Comparison of ENCODE assay signal across 1 cellular context in the genomic region with DNA sequence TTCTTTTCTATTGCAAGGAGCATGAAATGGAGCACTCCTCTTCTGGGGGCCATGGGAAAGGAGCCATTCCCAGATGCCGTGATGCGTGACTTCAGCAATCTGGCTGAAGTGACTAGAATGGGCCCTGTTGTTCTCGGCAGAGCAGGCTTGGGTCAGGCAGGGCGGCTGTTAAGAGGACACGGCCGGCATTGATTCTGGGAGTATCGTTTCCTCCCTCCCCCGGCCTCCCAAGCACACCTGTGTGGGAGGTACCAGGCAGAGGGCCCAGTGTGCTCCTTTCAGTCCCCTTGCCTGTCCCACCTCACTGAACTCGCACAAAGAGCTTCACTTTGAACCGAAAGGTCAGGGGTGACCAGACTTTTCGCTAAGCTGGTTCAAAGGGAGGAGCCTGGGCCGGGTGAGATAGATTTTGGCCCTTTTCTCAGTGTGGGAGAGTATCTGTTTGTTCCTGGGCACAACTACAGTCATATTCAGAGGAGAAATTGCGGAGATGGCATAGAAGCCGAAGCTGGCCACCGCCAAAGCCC.
TF ChIP-seq lines count a peak whose summit lies in the region.

No MANE protein-coding gene starts in this region.

TF ChIP-seq in GM12878, 131 proteins besides CTCF, POLR2A, EP300 and RAD21 (continued from another document):
- TF ChIP-seq, protein P1, sequence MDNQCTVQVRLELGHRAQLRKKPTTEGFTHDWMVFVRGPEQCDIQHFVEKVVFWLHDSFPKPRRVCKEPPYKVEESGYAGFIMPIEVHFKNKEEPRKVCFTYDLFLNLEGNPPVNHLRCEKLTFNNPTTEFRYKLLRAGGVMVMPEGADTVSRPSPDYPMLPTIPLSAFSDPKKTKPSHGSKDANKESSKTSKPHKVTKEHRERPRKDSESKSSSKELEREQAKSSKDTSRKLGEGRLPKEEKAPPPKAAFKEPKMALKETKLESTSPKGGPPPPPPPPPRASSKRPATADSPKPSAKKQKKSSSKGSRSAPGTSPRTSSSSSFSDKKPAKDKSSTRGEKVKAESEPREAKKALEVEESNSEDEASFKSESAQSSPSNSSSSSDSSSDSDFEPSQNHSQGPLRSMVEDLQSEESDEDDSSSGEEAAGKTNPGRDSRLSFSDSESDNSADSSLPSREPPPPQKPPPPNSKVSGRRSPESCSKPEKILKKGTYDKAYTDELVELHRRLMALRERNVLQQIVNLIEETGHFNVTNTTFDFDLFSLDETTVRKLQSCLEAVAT (IDR thresholded peaks at IDR 0.05): no peak
- TF ChIP-seq SIN3A (IDR thresholded peaks at IDR 0.05; ENCODE audit: low read depth, low read length) (no peak), ZNF24 (IDR thresholded peaks at IDR 0.05) (no peak), NR2F1 (conservative IDR thresholded peaks at IDR 0.05) (peak; percentile 83), GABPA (IDR thresholded peaks at IDR 0.05; ENCODE audit: low read depth) (no peak), TCF7 (IDR thresholded peaks at IDR 0.05; ENCODE audit: borderline replicate concordance) (no peak)
- TF ChIP-seq, protein P2, sequence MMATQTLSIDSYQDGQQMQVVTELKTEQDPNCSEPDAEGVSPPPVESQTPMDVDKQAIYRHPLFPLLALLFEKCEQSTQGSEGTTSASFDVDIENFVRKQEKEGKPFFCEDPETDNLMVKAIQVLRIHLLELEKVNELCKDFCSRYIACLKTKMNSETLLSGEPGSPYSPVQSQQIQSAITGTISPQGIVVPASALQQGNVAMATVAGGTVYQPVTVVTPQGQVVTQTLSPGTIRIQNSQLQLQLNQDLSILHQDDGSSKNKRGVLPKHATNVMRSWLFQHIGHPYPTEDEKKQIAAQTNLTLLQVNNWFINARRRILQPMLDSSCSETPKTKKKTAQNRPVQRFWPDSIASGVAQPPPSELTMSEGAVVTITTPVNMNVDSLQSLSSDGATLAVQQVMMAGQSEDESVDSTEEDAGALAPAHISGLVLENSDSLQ (IDR thresholded peaks at IDR 0.05): no peak
- TF ChIP-seq, protein P3, sequence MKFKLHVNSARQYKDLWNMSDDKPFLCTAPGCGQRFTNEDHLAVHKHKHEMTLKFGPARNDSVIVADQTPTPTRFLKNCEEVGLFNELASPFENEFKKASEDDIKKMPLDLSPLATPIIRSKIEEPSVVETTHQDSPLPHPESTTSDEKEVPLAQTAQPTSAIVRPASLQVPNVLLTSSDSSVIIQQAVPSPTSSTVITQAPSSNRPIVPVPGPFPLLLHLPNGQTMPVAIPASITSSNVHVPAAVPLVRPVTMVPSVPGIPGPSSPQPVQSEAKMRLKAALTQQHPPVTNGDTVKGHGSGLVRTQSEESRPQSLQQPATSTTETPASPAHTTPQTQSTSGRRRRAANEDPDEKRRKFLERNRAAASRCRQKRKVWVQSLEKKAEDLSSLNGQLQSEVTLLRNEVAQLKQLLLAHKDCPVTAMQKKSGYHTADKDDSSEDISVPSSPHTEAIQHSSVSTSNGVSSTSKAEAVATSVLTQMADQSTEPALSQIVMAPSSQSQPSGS (IDR thresholded peaks at IDR 0.05; ENCODE audit: low read length): no peak
